8 cellular contexts compared by ENCODE assay signal in genomic region chr12:53743277-53744129, GRCh38. TPM values are rescaled to one million over a fixed set of nuclear protein-coding genes. Genes with fewer than 3 reads are reported as not detected.
A peak's percentile ranks its signal among the peaks of the same experiment; 100 is the strongest.
DNase-seq lines count a peak whose midpoint lies in the region; ATAC-seq and TF ChIP-seq lines count a peak whose summit lies in the region.

No MANE protein-coding gene starts in this region.

- no peak for TF ChIP-seq POLR2A in ovary (IDR thresholded peaks at IDR 0.05)

- H3K36me3 ChIP-seq in GM06990 (ENCODE audit: control insufficient read depth, insufficient read depth, low read length) (no peaks in the 10 kb centered on the region), ovary (no peaks in the 10 kb centered on the region)

- peak; percentile 92 for TF ChIP-seq CTCF in GM06990 (IDR thresholded peaks at IDR 0.05; ENCODE audit: insufficient read depth, low read length, poor library complexity, severe bottlenecking)
- TF ChIP-seq CTCF in ovary (IDR thresholded peaks at IDR 0.05) = peak; percentile 80 to 84 (median 80)

- H3K4me3 ChIP-seq in GM06990 (replicated peaks; ENCODE audit: low read depth, low read length) = no peak overlapping the region
- no peak overlapping the region for H3K4me3 ChIP-seq in ovary

- ATAC-seq in HG02973 (IDR thresholded peaks at IDR 0.05; ENCODE audit: unreplicated experiment) = no peak
- no peak for ATAC-seq in HG02571 (IDR thresholded peaks at IDR 0.05; ENCODE audit: unreplicated experiment)

- TF ChIP-seq EP300 in ovary (IDR thresholded peaks at IDR 0.05) = no peak

- peaks cover 8% of the 10 kb centered on the region for H3K27me3 ChIP-seq in GM06990 (replicated peaks; ENCODE audit: control insufficient read depth, insufficient read depth, low read length)
- H3K27me3 ChIP-seq in ovary = no peaks in the 10 kb centered on the region

- DNase-seq in GM06990 (ENCODE audit: extremely low read depth, insufficient read length) (peak; percentile 35), HuH-7.5 (ENCODE audit: low spot score) (peak; percentile 89), RPMI7951 (ENCODE audit: low read depth) (peak; percentile 53), foreskin melanocyte (peak; percentile 33), ovary (peak in 4 of 5 donors; percentile 31 to 71 (median 68))
- peak; percentile 36 for DNase-seq in activated T-helper 9 cell treated with anti-CD3 and anti-CD28 coated beads, Interleukin-2, amount 50 U/mL, for 16 hours (ENCODE audit: low read depth)

- no peaks in the 10 kb centered on the region for H3K9me3 ChIP-seq in ovary

- WGBS in ovary, 3 donors = 11 to 16% (median 12%) methylated on average over 15 of the region's 15 CpGs

- intact Hi-C loops in ovary (cut with DNase I) = loop anchor here (2.0 to 10.0 kb wide), 4 partner anchors 41 to 201 kb away; no protein-coding TSS in a partner anchor

- peaks cover 4% of the 10 kb centered on the region for H3K4me1 ChIP-seq in ovary (ENCODE audit: insufficient read depth)

- H3K27ac ChIP-seq in ovary = no peak overlapping the region

RNA-seq across cellular contexts. Expression of gene CISTR, which starts 8.3 kb away (rescaled TPM):
- not detected in 2 replicates for total RNA-seq in RPMI7951 (2014; rRNA removed; shearing (Covaris generic))
- not detected for total RNA-seq in ovary
- polyA plus RNA-seq in ovary = not detected

RNA-seq across cellular contexts. Expression of gene CALCOCO1, which starts 16.3 kb away (rescaled TPM):
- total RNA-seq in RPMI7951 (2014; rRNA removed; shearing (Covaris generic)) = 27.4 and 47.0 TPM in 2 replicates
- 100 to 1,000 TPM in 5 of 7 donors, 10 to 100 TPM in 2; 52.2 to 170 (median 134) TPM for total RNA-seq in ovary
- polyA plus RNA-seq in ovary = 100 to 1,000 TPM; 142 to 202 TPM

Comparison
In these comparisons a context has a peak if more than half of its experiments do, and no peak if none do; other contexts are left out.
1. DNase-seq: peak in every context shown above with its lines; median percentile 89 in HuH-7.5; 68 in ovary; 53 in RPMI7951; 36 in activated T-helper 9 cell treated with anti-CD3 and anti-CD28 coated beads, Interleukin-2, amount 50 U/mL, for 16 hours; 35 in GM06990; 33 in foreskin melanocyte.